ENCODE assay signal across 11 cellular contexts in genomic region chrX:48761674-48762471, GRCh38. TPM values are rescaled to one million over a fixed set of nuclear protein-coding genes. Genes with fewer than 3 reads are reported as not detected.
DNase-seq lines count a peak whose midpoint lies in the region; ATAC-seq and TF ChIP-seq lines count a peak whose summit lies in the region.
"Had no signal": no experiment of that assay in that cellular context is flagged by ENCODE, and none has a peak within 500 bp of the region (broad histone marks: within the 10 kb centered on the region; RNA-seq: fewer than 3 reads in every experiment).

Gene GLOD5 (plus strand): TSS chrX:48761747. CDS start chrX:48761791, 44 bp downstream.

- peak; percentile 59 for TF ChIP-seq CTCF in choroid plexus epithelial cell (conservative IDR thresholded peaks at IDR 0.05; ENCODE audit: low read depth, low read length)

- no peak for ATAC-seq in HG03097 (IDR thresholded peaks at IDR 0.05; ENCODE audit: low FRiP score, unreplicated experiment)

- DNase-seq in SIG-M5 treated with dmso at 0.1 percent for 504 hours (lab: John Stamatoyannopoulos, UW; ENCODE audit: unreplicated experiment) (peak; percentile 28), SIG-M5 (lab: John Stamatoyannopoulos, UW) (no peak), NCI-H2196 (lab: John Stamatoyannopoulos, UW; ENCODE audit: unreplicated experiment) (peak; percentile 48), choroid plexus epithelial cell (ENCODE audit: low read depth) (peak; percentile 34), posterior vena cava (ENCODE audit: low spot score) (peak; percentile 50), AML-193 (lab: John Stamatoyannopoulos, UW) (no peak)
- DNase-seq in stimulated activated CD8-positive, alpha-beta memory T cell treated with anti-CD3 and anti-CD28 coated beads, Interleukin-4, amount 100 ng/mL, for 48 hours: no peak

- no peak within 1 kb of the TSS for H3K4me3 ChIP-seq in choroid plexus epithelial cell (ENCODE audit: low read depth, low read length)
- H3K4me3 ChIP-seq: BLaER1 treated with 17β-estradiol and CSF1 and Interleukin-3, amounts not matched to agents 10 nM and 100 nM had no signal

- intact Hi-C loops in posterior vena cava (cut with DNase I): no loop called here

RNA-seq across cellular contexts. Expression of gene GLOD5, which starts in this region (rescaled TPM):
- total RNA-seq in posterior vena cava: not detected
- total RNA-seq: myocyte; T-helper 2 cell treated with Interferon-gamma antibody and Interleukin-4, amounts not matched to agents 100 ng/mL and 5 ng/mL, for 36 hours had no signal

Comparison
In these comparisons a context has a peak if more than half of its experiments do, and no peak if none do; other contexts are left out.
1. DNase-seq: peak in SIG-M5 treated with dmso at 0.1 percent for 504 hours (single experiment), NCI-H2196 (single experiment) and choroid plexus epithelial cell (single experiment); none in SIG-M5 (single experiment), stimulated activated CD8-positive, alpha-beta memory T cell treated with anti-CD3 and anti-CD28 coated beads, Interleukin-4, amount 100 ng/mL, for 48 hours (single experiment) and AML-193 (0 of 2).
2. Peak in DNase-seq in posterior vena cava; RNA of the gene not detected or under 1 TPM.